In the genomic region with DNA sequence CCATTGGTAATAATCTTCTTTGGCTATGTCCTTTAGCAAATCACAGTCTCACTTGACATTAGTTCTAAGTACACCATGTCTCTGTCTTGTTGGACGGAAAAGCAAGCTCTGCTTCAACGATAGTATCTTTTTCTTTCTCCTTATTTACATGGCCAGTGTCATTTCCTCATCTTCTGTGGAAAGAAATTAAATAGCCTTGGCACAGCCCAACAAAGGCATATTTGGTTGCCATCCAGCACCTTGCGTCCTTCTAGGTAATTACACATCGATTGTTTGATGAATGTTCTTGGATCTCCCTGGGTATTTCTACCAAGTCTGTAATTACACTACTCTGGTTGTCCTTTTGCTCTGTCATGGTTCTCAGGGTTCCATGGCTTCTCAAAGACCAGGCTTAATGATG, we compare ENCODE assay signal across 3 cellular contexts.
TF ChIP-seq lines count a peak whose summit lies in the region.

No MANE protein-coding gene starts in this region.

TF ChIP-seq in H1, 55 proteins besides CTCF, POLR2A, EP300 and RAD21 (continues in another document):
- TF ChIP-seq BCL11A (IDR thresholded peaks at IDR 0.05; ENCODE audit: low read depth in 2 of 2, low read length in 2 of 2), result no peak
- TF ChIP-seq ASH2L (IDR thresholded peaks at IDR 0.05; ENCODE audit: low read length), result no peak
- no peak for TF ChIP-seq HDAC2 (IDR thresholded peaks at IDR 0.05; ENCODE audit: borderline replicate concordance in 1 of 2, low read depth in 2 of 2, low read length in 2 of 2)
- TF ChIP-seq POLR2AphosphoS5 (IDR thresholded peaks at IDR 0.05; ENCODE audit: low read depth, low read length), result no peak
- TF ChIP-seq SIX5 (IDR thresholded peaks at IDR 0.05; ENCODE audit: low read depth, low read length), result no peak
- no peak for TF ChIP-seq SIN3A (conservative IDR thresholded peaks at IDR 0.05 in 1 of 2, IDR thresholded peaks at IDR 0.05 in 1 of 2; ENCODE audit: low read depth in 1 of 2, low read length in 2 of 2)

TF ChIP-seq in GM12891, 5 proteins besides CTCF, POLR2A, EP300 and RAD21:
- TF ChIP-seq TAF1 (IDR thresholded peaks at IDR 0.05; ENCODE audit: low read depth, low read length) (no peak), PAX5 (IDR thresholded peaks at IDR 0.05; ENCODE audit: insufficient read depth, low read length, severe bottlenecking) (no peak), POLR2AphosphoS5 (IDR thresholded peaks at IDR 0.05; ENCODE audit: low read depth, low read length) (no peak), SPI1 (IDR thresholded peaks at IDR 0.05; ENCODE audit: low read depth, low read length) (no peak), POU2F2 (IDR thresholded peaks at IDR 0.05; ENCODE audit: low read depth, low read length) (no peak)

TF ChIP-seq in HepG2, 621 proteins besides CTCF, POLR2A, EP300 and RAD21:
- TF ChIP-seq PAWR (CRISPR knock-in tag; IDR thresholded peaks at IDR 0.05; ENCODE audit: borderline replicate concordance) (no peak), ZNF550 (CRISPR knock-in tag; IDR thresholded peaks at IDR 0.05; ENCODE audit: borderline replicate concordance) (no peak), CBFB (CRISPR knock-in tag; IDR thresholded peaks at IDR 0.05) (no peak), ISL2 (CRISPR knock-in tag; IDR thresholded peaks at IDR 0.05) (no peak), ZBTB4 (CRISPR knock-in tag; IDR thresholded peaks at IDR 0.05; ENCODE audit: borderline replicate concordance) (no peak), TBL1XR1 (IDR thresholded peaks at IDR 0.05; ENCODE audit: borderline replicate concordance, low read length, partially characterized antibody) (no peak), DDIT3 (CRISPR knock-in tag; IDR thresholded peaks at IDR 0.05) (no peak), ZNF160 (CRISPR knock-in tag; IDR thresholded peaks at IDR 0.05) (no peak), SMARCE1 (IDR thresholded peaks at IDR 0.05; ENCODE audit: borderline replicate concordance) (no peak)
